ENCODE assay signal across 1 cellular context in the genomic region with DNA sequence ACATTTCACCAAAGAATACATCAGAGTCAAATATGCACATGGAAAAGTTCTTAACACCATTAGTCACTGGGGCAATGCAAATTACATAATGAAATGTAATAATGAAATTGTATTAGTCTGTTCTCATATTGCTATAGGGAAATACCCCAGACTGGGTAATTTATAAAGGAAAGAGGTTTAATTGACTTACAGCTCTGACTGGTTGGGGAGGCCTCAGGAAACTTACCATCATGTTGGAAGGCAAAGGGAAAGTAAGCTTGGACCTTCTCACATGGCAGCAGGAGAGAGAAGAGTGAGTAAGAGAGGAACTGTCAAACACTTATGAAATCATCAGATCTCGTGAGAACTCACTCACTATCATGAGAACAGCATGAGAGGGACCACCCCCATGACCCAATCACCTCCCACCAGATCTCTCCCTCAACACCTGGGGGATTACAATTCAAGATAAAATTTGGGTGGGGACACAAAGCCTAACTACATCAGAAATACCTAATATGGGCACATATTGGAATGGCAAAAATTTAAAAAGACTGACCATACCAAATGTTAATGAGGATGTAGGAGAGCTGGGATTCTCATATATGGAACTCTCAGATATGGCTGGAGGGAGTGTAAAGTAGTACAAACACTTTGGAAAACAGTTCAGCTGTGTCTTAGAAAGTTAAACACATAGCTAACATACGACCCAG.
TF ChIP-seq lines count a peak whose summit lies in the region.

No MANE protein-coding gene starts in this region.

TF ChIP-seq in IMR-90, 13 proteins besides CTCF, POLR2A, EP300 and RAD21:
- TF ChIP-seq CEBPB (IDR thresholded peaks at IDR 0.05; ENCODE audit: low read depth, low read length) = peak; percentile 30; the same call in 1 of the 2 replicates
- no peak for TF ChIP-seq MAFK (IDR thresholded peaks at IDR 0.05; ENCODE audit: low read depth, low read length)
- no peak for TF ChIP-seq MAZ (IDR thresholded peaks at IDR 0.05; ENCODE audit: borderline replicate concordance, low read depth, low read length)
